Comparison of ENCODE assay signal across 1 cellular context in genomic region chr19:36113895-36114762, GRCh38.
TF ChIP-seq lines count a peak whose summit lies in the region.

No MANE protein-coding gene starts in this region.

TF ChIP-seq in HEK293, 187 proteins besides CTCF, POLR2A, EP300 and RAD21 (continued from another document):
- peak; percentile 60 for TF ChIP-seq TSHZ1 (tag by site-specific recombination; IDR thresholded peaks at IDR 0.05; ENCODE audit: borderline replicate concordance)
- no peak for TF ChIP-seq ZNF248 (tag by site-specific recombination; IDR thresholded peaks at IDR 0.05)
- TF ChIP-seq ZNF529 (tag by site-specific recombination; IDR thresholded peaks at IDR 0.05; ENCODE audit: insufficient replicate concordance), result no peak
- TF ChIP-seq, protein P1, sequence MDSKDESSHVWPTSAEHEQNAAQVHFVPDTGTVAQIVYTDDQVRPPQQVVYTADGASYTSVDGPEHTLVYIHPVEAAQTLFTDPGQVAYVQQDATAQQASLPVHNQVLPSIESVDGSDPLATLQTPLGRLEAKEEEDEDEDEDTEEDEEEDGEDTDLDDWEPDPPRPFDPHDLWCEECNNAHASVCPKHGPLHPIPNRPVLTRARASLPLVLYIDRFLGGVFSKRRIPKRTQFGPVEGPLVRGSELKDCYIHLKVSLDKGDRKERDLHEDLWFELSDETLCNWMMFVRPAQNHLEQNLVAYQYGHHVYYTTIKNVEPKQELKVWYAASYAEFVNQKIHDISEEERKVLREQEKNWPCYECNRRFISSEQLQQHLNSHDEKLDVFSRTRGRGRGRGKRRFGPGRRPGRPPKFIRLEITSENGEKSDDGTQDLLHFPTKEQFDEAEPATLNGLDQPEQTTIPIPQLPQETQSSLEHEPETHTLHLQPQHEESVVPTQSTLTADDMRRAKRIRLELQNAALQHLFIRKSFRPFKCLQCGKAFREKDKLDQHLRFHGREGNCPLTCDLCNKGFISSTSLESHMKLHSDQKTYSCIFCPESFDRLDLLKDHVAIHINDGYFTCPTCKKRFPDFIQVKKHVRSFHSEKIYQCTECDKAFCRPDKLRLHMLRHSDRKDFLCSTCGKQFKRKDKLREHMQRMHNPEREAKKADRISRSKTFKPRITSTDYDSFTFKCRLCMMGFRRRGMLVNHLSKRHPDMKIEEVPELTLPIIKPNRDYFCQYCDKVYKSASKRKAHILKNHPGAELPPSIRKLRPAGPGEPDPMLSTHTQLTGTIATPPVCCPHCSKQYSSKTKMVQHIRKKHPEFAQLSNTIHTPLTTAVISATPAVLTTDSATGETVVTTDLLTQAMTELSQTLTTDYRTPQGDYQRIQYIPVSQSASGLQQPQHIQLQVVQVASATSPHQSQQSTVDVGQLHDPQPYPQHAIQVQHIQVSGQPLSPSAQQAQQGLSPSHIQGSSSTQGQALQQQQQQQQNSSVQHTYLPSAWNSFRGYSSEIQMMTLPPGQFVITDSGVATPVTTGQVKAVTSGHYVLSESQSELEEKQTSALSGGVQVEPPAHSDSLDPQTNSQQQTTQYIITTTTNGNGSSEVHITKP (tag by site-specific recombination; IDR thresholded peaks at IDR 0.05), result peak; percentile 80
- no peak for TF ChIP-seq ZNF350 (tag by site-specific recombination; IDR thresholded peaks at IDR 0.05)
- no peak for TF ChIP-seq ZNF114 (tag by site-specific recombination; IDR thresholded peaks at IDR 0.05)
- no peak for TF ChIP-seq ZNF843 (tag by site-specific recombination; IDR thresholded peaks at IDR 0.05)
- TF ChIP-seq, protein P2, sequence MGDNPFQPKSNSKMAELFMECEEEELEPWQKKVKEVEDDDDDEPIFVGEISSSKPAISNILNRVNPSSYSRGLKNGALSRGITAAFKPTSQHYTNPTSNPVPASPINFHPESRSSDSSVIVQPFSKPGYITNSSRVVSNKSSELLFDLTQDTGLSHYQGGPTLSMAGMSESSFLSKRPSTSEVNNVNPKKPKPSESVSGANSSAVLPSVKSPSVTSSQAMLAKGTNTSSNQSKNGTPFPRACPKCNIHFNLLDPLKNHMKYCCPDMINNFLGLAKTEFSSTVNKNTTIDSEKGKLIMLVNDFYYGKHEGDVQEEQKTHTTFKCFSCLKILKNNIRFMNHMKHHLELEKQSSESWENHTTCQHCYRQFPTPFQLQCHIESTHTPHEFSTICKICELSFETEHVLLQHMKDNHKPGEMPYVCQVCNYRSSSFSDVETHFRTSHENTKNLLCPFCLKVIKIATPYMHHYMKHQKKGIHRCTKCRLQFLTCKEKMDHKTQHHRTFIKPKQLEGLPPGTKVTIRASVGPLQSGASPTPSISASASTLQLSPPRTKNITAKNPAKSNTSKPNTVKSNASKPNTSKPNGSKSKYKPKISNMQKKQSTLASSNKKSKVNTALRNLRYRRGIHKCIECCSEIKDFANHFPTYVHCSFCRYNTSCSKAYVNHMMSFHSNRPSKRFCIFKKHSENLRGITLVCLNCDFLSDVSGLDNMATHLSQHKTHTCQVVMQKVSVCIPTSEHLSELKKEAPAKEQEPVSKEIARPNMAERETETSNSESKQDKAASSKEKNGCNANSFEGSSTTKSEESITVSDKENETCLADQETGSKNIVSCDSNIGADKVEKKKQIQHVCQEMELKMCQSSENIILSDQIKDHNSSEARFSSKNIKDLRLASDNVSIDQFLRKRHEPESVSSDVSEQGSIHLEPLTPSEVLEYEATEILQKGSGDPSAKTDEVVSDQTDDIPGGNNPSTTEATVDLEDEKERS (tag by site-specific recombination; IDR thresholded peaks at IDR 0.05), result no peak
- no peak for TF ChIP-seq ZNF600 (tag by site-specific recombination; IDR thresholded peaks at IDR 0.05)
- peak; percentile 54 for TF ChIP-seq ZSCAN16 (tag by site-specific recombination; IDR thresholded peaks at IDR 0.05)
- no peak for TF ChIP-seq SCRT2 (tag by site-specific recombination; IDR thresholded peaks at IDR 0.05)
